In genomic region chr16:67170948-67171649, GRCh38 we compare ENCODE assay signal across 8 cellular contexts. TPM values are rescaled to one million over a fixed set of nuclear protein-coding genes. Genes with fewer than 3 reads are reported as not detected.
A peak's percentile ranks its signal among the peaks of the same experiment; 100 is the strongest.
DNase-seq lines count a peak whose midpoint lies in the region; ATAC-seq, FAIRE-seq and TF ChIP-seq lines count a peak whose summit lies in the region.

No MANE protein-coding gene starts in this region.

- peaks cover 32% of the 10 kb centered on the region for H3K4me1 Mint-ChIP-seq in neural crest cell

- no peak overlapping the region for H3K27ac ChIP-seq in H1 (ENCODE audit: low read depth, low read length)

- H3K18ac ChIP-seq in H1 (ENCODE audit: extremely low read depth, low read length): peak overlapping the region; percentile 53; the same call in 1 of the 2 replicates

- no peaks in the 10 kb centered on the region for H3K9me3 ChIP-seq in H1 (ENCODE audit: insufficient read depth in 2 of 2, low read depth in 1 of 2, low read length in 1 of 2)

- peak overlapping the region; percentile 67; the same call in 1 of the 2 replicates for H2AFZ ChIP-seq in H1 (ENCODE audit: low read length)

- H3K4me3 Mint-ChIP-seq in neural crest cell: peak overlapping the region; percentile 88

- no peak for TF ChIP-seq POLR2A in H1 (IDR thresholded peaks at IDR 0.05; ENCODE audit: control extremely low read depth in 1 of 2, low read depth in 2 of 2, low read length in 2 of 2)

- H3K4me2 ChIP-seq in H1 (ENCODE audit: insufficient read depth in 1 of 2, low read depth in 2 of 2, low read length in 2 of 2): peak overlapping the region; percentile 79 to 89

- DNase-seq in Caki2 (ENCODE audit: low read depth) (peak; percentile 83), H1 (ENCODE audit: low read depth in 1 of 2, low spot score in 2 of 2) (no peak), neural crest cell (ENCODE audit: low read depth, low spot score) (no peak), T-helper 9 cell (no peak), Ammon's horn (ENCODE audit: low spot score) (no peak), putamen (ENCODE audit: low spot score) (no peak)
- DNase-seq in Jurkat, Clone E6-1 (ENCODE audit: low read depth, low spot score): no peak

- H3K14ac ChIP-seq in H1 (ENCODE audit: insufficient read length): no peak overlapping the region

- no peaks in the 10 kb centered on the region for H3K79me2 ChIP-seq in H1 (ENCODE audit: control insufficient read depth in 1 of 2, insufficient read depth in 2 of 2, low read length in 2 of 2)

- TF ChIP-seq CTCF in H1 (IDR thresholded peaks at IDR 0.05; ENCODE audit: control extremely low read depth in 1 of 3, insufficient read depth in 1 of 3, low read depth in 1 of 3, low read length in 3 of 3): no peak
- no peak for TF ChIP-seq CTCF in neural crest cell (conservative IDR thresholded peaks at IDR 0.05)

- H3K23me2 ChIP-seq in H1 (ENCODE audit: low read depth, low read length): peaks cover 21% of the 10 kb centered on the region

- POLR2A ChIA-PET in H1 (lab: Charles Lee; ENCODE audit: partially characterized antibody): interaction anchor here (1.1 to 2.7 kb wide), 6 partner anchors 10 to 156 kb away, joined by 4 to 11 read pairs (median 6); partner anchors contain the start of genes ELMO3, FBXL8 and TRADD

- no peak overlapping the region for H2BK5ac ChIP-seq in H1 (ENCODE audit: low read depth, low read length)

- peak overlapping the region; percentile 46; the same call in 1 of the 2 replicates for H2BK15ac ChIP-seq in H1 (ENCODE audit: low read length)

- no peak overlapping the region for H4K91ac ChIP-seq in H1 (replicated peaks; ENCODE audit: insufficient read length, low read length)

- no peaks in the 10 kb centered on the region for H3K36me3 ChIP-seq in H1 (ENCODE audit: control insufficient read depth in 2 of 4, insufficient read depth in 4 of 4, low read length in 3 of 4)

- no peak overlapping the region; a peak in 1 of 7 replicates for H3K9ac ChIP-seq in H1 (replicated peaks in 1 of 4; ENCODE audit: extremely low read depth in 1 of 4, low read depth in 3 of 4, low read length in 3 of 4)

- no peaks in the 10 kb centered on the region for H3K36me3 Mint-ChIP-seq in neural crest cell (ENCODE audit: low read depth)

- no peak overlapping the region for H4K5ac ChIP-seq in H1 (ENCODE audit: insufficient read length, low read depth, low read length)

- peak overlapping the region; percentile 3; the same call in 1 of the 2 replicates for H2BK12ac ChIP-seq in H1 (ENCODE audit: low read depth, low read length)

- H3K4me3 ChIP-seq in Jurkat, Clone E6-1 (ENCODE audit: low read length): peak overlapping the region; percentile 43
- peak overlapping the region; percentile 17 to 65 (median 36) for H3K4me3 ChIP-seq in H1 (ENCODE audit: extremely low read depth in 1 of 4, insufficient read depth in 2 of 4, low read depth in 3 of 4, low read length in 4 of 4)

- H3K56ac ChIP-seq in H1 (replicated peaks; ENCODE audit: insufficient read length, low read depth, low read length): peak overlapping the region; percentile 21

- 0 out of 2 replicates have a peak overlapping the region, but pooled peaks have one; percentile 69 for H2AK5ac ChIP-seq in H1 (ENCODE audit: low read depth, low read length)

- H3K23ac ChIP-seq in H1 (ENCODE audit: insufficient read length): no peak overlapping the region

- CTCF ChIA-PET in H1 (lab: Charles Lee; ENCODE audit: partially characterized antibody): interaction anchor here (0.6 to 19.3 kb wide), 16 partner anchors 9 to 254 kb away, joined by 3 to 291 read pairs (median 4); partner anchors contain the start of genes B3GNT9, CES3, ELMO3 and EXOC3L1

- H3K27ac Mint-ChIP-seq in neural crest cell (ENCODE audit: unreplicated experiment): no peak overlapping the region

- peaks cover 4 to 23% of the 10 kb centered on the region in 2 experiments for H4K20me1 ChIP-seq in H1 (replicated peaks in 1 of 2; ENCODE audit: control insufficient read depth in 1 of 2, insufficient read depth in 2 of 2, low read length in 2 of 2)

- WGBS in H1 (ENCODE audit: extremely low coverage in 1 of 2, insufficient coverage in 1 of 2, insufficient read length in 1 of 2, insufficient replicate concordance in 2 of 2, low coverage in 1 of 2, low lambda C conversion rate in 2 of 2, missing lambda C conversion rate in 1 of 2), 2 experiments: 29% methylated on average over 14 of the region's 14 CpGs; no CpG with 5 or more reads in 1 of the 2 experiments

- peaks cover 0 to 38% (median 27%) of the 10 kb centered on the region in 4 experiments; a peak in 6 of 7 replicates for H3K4me1 ChIP-seq in H1 (replicated peaks in 1 of 4; ENCODE audit: control insufficient read depth in 3 of 4, insufficient read depth in 4 of 4, low read length in 3 of 4)

- in situ Hi-C loops in Caki2 (cut with HindIII; ENCODE audit: low pct_unique_long_range_greater_than_20kb, low sequenced_read_pairs): no loop called here

- TF ChIP-seq EP300 in H1 (IDR thresholded peaks at IDR 0.05; ENCODE audit: borderline replicate concordance in 1 of 2, low read depth in 2 of 2, low read length in 2 of 2): no peak

- H2BK20ac ChIP-seq in H1 (ENCODE audit: low read length): no peak overlapping the region; the same call in 1 of the 2 replicates

- peaks cover 2% of the 10 kb centered on the region; the same call in 1 of the 2 replicates for H3K79me1 ChIP-seq in H1 (ENCODE audit: low read depth, low read length)

- no peak overlapping the region for H2BK120ac ChIP-seq in H1 (replicated peaks; ENCODE audit: low read depth, low read length)

- FAIRE-seq in H1 (lab: Jason Lieb, UNC): no peak

- no peak for ATAC-seq in GM18519 (IDR thresholded peaks at IDR 0.05; ENCODE audit: low FRiP score, unreplicated experiment)

- no peak overlapping the region for H3K4ac ChIP-seq in H1 (replicated peaks; ENCODE audit: insufficient read length, low read depth, low read length)

- H3K27me3 Mint-ChIP-seq in neural crest cell (ENCODE audit: low read depth): peaks cover 81% of the 10 kb centered on the region

- H4K8ac ChIP-seq in H1 (ENCODE audit: extremely low read depth, insufficient read depth, low read length): peak overlapping the region; percentile 81; the same call in 1 of the 2 replicates

- no peaks in the 10 kb centered on the region for H3K9me3 Mint-ChIP-seq in neural crest cell

- TF ChIP-seq RAD21 in H1 (IDR thresholded peaks at IDR 0.05 in 1 of 2, conservative IDR thresholded peaks at IDR 0.05 in 1 of 2; ENCODE audit: low read depth in 2 of 2, low read length in 2 of 2): no peak

- peaks cover 74 to 97% (median 95%) of the 10 kb centered on the region in 4 experiments for H3K27me3 ChIP-seq in H1 (replicated peaks in 1 of 4; ENCODE audit: control insufficient read depth in 3 of 4, extremely low read depth in 1 of 4, insufficient read depth in 3 of 4, low read length in 3 of 4)

RNA-seq across cellular contexts. Expression of gene NOL3, which starts 0.8 kb away (rescaled TPM):
- 114 and 120 TPM in 2 replicates for total RNA-seq in Caki2 (2014; rRNA removed; shearing (Covaris generic); ENCODE audit: low replicate concordance)
- 13.8 TPM for polyA plus RNA-seq in Jurkat, Clone E6-1 (2012; ENCODE audit: insufficient read depth, insufficient read length)
- total RNA-seq in H1 (2021; fragmentation: NEBNext Ultra II Directional; extraction: Animal tissue kit (Norgen Biotek cat#: 25700)): 1.6 and 2.2 TPM in 2 replicates
- 4.1 and 4.6 TPM in 2 replicates for polyA plus RNA-seq in H1 (2011; rRNA removed)
- polyA plus RNA-seq in H1 (2011; cell fraction: cytosol; rRNA removed): 4.0 TPM
- polyA plus RNA-seq in H1 (2011; cell fraction: nucleus; rRNA removed): 3.7 TPM
- polyA plus RNA-seq in H1 (2012, experiment 1 of 2): 4.4 to 10.7 TPM (median 5.5 TPM) in 4 replicates
- 1.4 TPM for polyA plus RNA-seq in H1 (2012, experiment 2 of 2)
- polyA plus RNA-seq in H1 (2013, experiment 1 of 2): 3.2 TPM
- 2.0 TPM for polyA plus RNA-seq in H1 (2013, experiment 2 of 2)
- polyA minus RNA-seq in H1 (2011; rRNA and poly(A)+ RNA removed): 0.60 and 2.1 TPM in 2 replicates
- not detected for polyA minus RNA-seq in H1 (2011; cell fraction: cytosol; rRNA and poly(A)+ RNA removed)
- polyA minus RNA-seq in H1 (2011; cell fraction: nucleus; rRNA and poly(A)+ RNA removed): 3.2 TPM
- 4.5 and 5.8 TPM in 2 replicates for total RNA-seq in neural crest cell

RNA-seq across cellular contexts. Expression of gene HSF4, which starts 6.6 kb away (rescaled TPM):
- total RNA-seq in Caki2 (2014; rRNA removed; shearing (Covaris generic); ENCODE audit: low replicate concordance): 16.5 and 25.6 TPM in 2 replicates
- 57.4 TPM for polyA plus RNA-seq in Jurkat, Clone E6-1 (2012; ENCODE audit: insufficient read depth, insufficient read length)
- not detected in 2 replicates for total RNA-seq in H1 (2021; fragmentation: NEBNext Ultra II Directional; extraction: Animal tissue kit (Norgen Biotek cat#: 25700))
- polyA plus RNA-seq in H1 (2011; rRNA removed): 0.14 and 0.93 TPM in 2 replicates
- polyA plus RNA-seq in H1 (2011; cell fraction: cytosol; rRNA removed): 0.92 TPM
- polyA plus RNA-seq in H1 (2011; cell fraction: nucleus; rRNA removed): 8.0 TPM
- polyA plus RNA-seq in H1 (2012, experiment 1 of 2): 0.62 to 1.0 TPM (median 0.74 TPM) in 3 of 4 replicates, not detected in the other
- polyA plus RNA-seq in H1 (2012, experiment 2 of 2): not detected
- 0.20 TPM for polyA plus RNA-seq in H1 (2013, experiment 1 of 2)
- polyA plus RNA-seq in H1 (2013, experiment 2 of 2): 0.11 TPM
- polyA minus RNA-seq in H1 (2011; rRNA and poly(A)+ RNA removed): not detected in 2 replicates
- not detected for polyA minus RNA-seq in H1 (2011; cell fraction: cytosol; rRNA and poly(A)+ RNA removed)
- polyA minus RNA-seq in H1 (2011; cell fraction: nucleus; rRNA and poly(A)+ RNA removed): not detected
- total RNA-seq in neural crest cell: 1.3 TPM in 1 of 2 replicates, not detected in the other

RNA-seq across cellular contexts. Expression of gene FBXL8, which starts 11.3 kb away (rescaled TPM):
- total RNA-seq in Caki2 (2014; rRNA removed; shearing (Covaris generic); ENCODE audit: low replicate concordance): 19.4 and 26.5 TPM in 2 replicates
- 18.4 TPM for polyA plus RNA-seq in Jurkat, Clone E6-1 (2012; ENCODE audit: insufficient read depth, insufficient read length)
- total RNA-seq in H1 (2021; fragmentation: NEBNext Ultra II Directional; extraction: Animal tissue kit (Norgen Biotek cat#: 25700)): not detected in 2 replicates
- polyA plus RNA-seq in H1 (2011; rRNA removed): 0.11 and 0.67 TPM in 2 replicates
- polyA plus RNA-seq in H1 (2011; cell fraction: cytosol; rRNA removed): 0.26 TPM
- polyA plus RNA-seq in H1 (2011; cell fraction: nucleus; rRNA removed): 0.81 TPM
- polyA plus RNA-seq in H1 (2012, experiment 1 of 2): 0.13 to 0.43 TPM in 2 of 4 replicates, not detected in the others
- not detected for polyA plus RNA-seq in H1 (2012, experiment 2 of 2)
- polyA plus RNA-seq in H1 (2013, experiment 1 of 2): 0.12 TPM
- polyA plus RNA-seq in H1 (2013, experiment 2 of 2): not detected
- polyA minus RNA-seq in H1 (2011; rRNA and poly(A)+ RNA removed): not detected in 2 replicates
- polyA minus RNA-seq in H1 (2011; cell fraction: cytosol; rRNA and poly(A)+ RNA removed): 2.0 TPM
- not detected for polyA minus RNA-seq in H1 (2011; cell fraction: nucleus; rRNA and poly(A)+ RNA removed)
- 0.44 TPM in 1 of 2 replicates, not detected in the other for total RNA-seq in neural crest cell

RNA-seq across cellular contexts. Expression of gene TRADD, which starts 11.4 kb away (rescaled TPM):
- total RNA-seq in Caki2 (2014; rRNA removed; shearing (Covaris generic); ENCODE audit: low replicate concordance): 58.8 and 77.6 TPM in 2 replicates
- 20.4 TPM for polyA plus RNA-seq in Jurkat, Clone E6-1 (2012; ENCODE audit: insufficient read depth, insufficient read length)
- total RNA-seq in H1 (2021; fragmentation: NEBNext Ultra II Directional; extraction: Animal tissue kit (Norgen Biotek cat#: 25700)): 0.19 and 0.29 TPM in 2 replicates
- 0.50 and 0.60 TPM in 2 replicates for polyA plus RNA-seq in H1 (2011; rRNA removed)
- polyA plus RNA-seq in H1 (2011; cell fraction: cytosol; rRNA removed): 0.89 TPM
- polyA plus RNA-seq in H1 (2011; cell fraction: nucleus; rRNA removed): 0.68 TPM
- 0.24 to 0.53 TPM (median 0.46 TPM) in 4 replicates for polyA plus RNA-seq in H1 (2012, experiment 1 of 2)
- 0.35 TPM for polyA plus RNA-seq in H1 (2012, experiment 2 of 2)
- polyA plus RNA-seq in H1 (2013, experiment 1 of 2): 0.14 TPM
- polyA plus RNA-seq in H1 (2013, experiment 2 of 2): 0.17 TPM
- polyA minus RNA-seq in H1 (2011; rRNA and poly(A)+ RNA removed): 0.22 TPM in 1 of 2 replicates, not detected in the other
- polyA minus RNA-seq in H1 (2011; cell fraction: cytosol; rRNA and poly(A)+ RNA removed): 0.95 TPM
- polyA minus RNA-seq in H1 (2011; cell fraction: nucleus; rRNA and poly(A)+ RNA removed): 0.60 TPM
- 0.68 and 0.70 TPM in 2 replicates for total RNA-seq in neural crest cell

RNA-seq across cellular contexts. Expression of gene MATCAP1, which starts 12.7 kb away (rescaled TPM):
- 10.1 and 25.8 TPM in 2 replicates for total RNA-seq in Caki2 (2014; rRNA removed; shearing (Covaris generic); ENCODE audit: low replicate concordance)
- 53.0 TPM for polyA plus RNA-seq in Jurkat, Clone E6-1 (2012; ENCODE audit: insufficient read depth, insufficient read length)
- total RNA-seq in H1 (2021; fragmentation: NEBNext Ultra II Directional; extraction: Animal tissue kit (Norgen Biotek cat#: 25700)): 22.9 and 23.1 TPM in 2 replicates
- 27.5 and 38.0 TPM in 2 replicates for polyA plus RNA-seq in H1 (2011; rRNA removed)
- 36.8 TPM for polyA plus RNA-seq in H1 (2011; cell fraction: cytosol; rRNA removed)
- polyA plus RNA-seq in H1 (2011; cell fraction: nucleus; rRNA removed): 218 TPM
- 23.0 to 37.9 TPM (median 32.2 TPM) in 4 replicates for polyA plus RNA-seq in H1 (2012, experiment 1 of 2)
- 11.4 TPM for polyA plus RNA-seq in H1 (2012, experiment 2 of 2)
- polyA plus RNA-seq in H1 (2013, experiment 1 of 2): 13.5 TPM
- 13.1 TPM for polyA plus RNA-seq in H1 (2013, experiment 2 of 2)
- polyA minus RNA-seq in H1 (2011; rRNA and poly(A)+ RNA removed): 11.5 and 14.2 TPM in 2 replicates
- 9.8 TPM for polyA minus RNA-seq in H1 (2011; cell fraction: cytosol; rRNA and poly(A)+ RNA removed)
- 36.5 TPM for polyA minus RNA-seq in H1 (2011; cell fraction: nucleus; rRNA and poly(A)+ RNA removed)
- total RNA-seq in neural crest cell: 90.9 and 97.7 TPM in 2 replicates

Comparison
In these comparisons a context has a peak if more than half of its experiments do, and no peak if none do; other contexts are left out.
1. RNA of gene NOL3, which starts 0.8 kb away (total RNA-seq): 114 to 120 TPM in Caki2; 4.5 to 5.8 TPM in neural crest cell and 1.6 to 2.2 TPM in H1; every median in the first group is over 10 times any median in the second.
2. RNA of gene FBXL8, which starts 11.3 kb away (total RNA-seq): 19.4 to 26.5 TPM in Caki2; 0.44 TPM in neural crest cell and not detected in H1; every median in the first group is over 10 times any median in the second.